In the genomic region with DNA sequence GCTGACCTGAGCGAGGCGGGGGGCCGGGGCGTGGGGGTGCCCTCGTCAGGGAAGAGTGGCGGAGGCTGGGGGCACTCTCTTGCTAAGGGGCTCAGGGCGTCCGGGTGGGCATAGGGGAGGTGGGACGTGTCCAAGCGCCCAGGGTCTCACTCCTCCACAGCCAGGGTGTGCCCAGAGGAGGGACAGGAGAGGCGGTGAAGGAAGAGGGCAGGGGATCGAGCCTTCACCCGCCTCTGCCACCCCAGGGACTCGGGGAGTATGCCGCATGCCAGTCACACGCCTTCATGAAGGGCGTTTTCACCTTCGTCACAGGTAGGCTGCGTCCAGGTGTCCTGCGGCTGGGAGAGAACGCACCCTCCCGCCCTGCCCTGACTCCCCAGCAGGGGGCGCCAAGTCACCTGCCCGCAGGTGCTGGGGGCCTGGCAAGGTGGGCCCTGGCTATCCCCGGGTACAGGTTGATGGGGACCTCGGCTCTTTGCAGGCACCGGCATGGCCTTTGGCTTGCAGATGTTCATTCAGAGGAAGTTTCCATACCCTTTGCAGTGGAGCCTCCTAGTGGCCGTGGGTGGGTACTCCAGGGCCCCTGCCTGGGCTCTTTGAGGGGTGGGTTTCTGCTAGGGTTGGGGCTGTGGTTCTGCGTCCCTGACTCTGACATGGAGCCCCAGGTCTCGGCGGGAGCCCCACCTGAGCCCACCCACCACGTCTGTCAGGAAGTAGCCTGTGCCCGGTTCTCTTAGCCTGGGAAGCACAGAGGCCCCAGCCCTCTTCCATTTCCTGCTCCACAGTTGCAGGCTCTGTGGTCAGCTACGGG, we compare ENCODE assay signal across 1 cellular context.
TF ChIP-seq lines count a peak whose summit lies in the region.

No MANE protein-coding gene starts in this region.

TF ChIP-seq in HepG2, 621 proteins besides CTCF, POLR2A, EP300 and RAD21 (continued from another document and continues in another):
- TF ChIP-seq, protein P1, sequence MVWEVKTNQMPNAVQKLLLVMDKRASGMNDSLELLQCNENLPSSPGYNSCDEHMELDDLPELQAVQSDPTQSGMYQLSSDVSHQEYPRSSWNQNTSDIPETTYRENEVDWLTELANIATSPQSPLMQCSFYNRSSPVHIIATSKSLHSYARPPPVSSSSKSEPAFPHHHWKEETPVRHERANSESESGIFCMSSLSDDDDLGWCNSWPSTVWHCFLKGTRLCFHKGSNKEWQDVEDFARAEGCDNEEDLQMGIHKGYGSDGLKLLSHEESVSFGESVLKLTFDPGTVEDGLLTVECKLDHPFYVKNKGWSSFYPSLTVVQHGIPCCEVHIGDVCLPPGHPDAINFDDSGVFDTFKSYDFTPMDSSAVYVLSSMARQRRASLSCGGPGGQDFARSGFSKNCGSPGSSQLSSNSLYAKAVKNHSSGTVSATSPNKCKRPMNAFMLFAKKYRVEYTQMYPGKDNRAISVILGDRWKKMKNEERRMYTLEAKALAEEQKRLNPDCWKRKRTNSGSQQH (CRISPR knock-in tag; IDR thresholded peaks at IDR 0.05; ENCODE audit: low read depth) = no peak; the same call in 1 of the 2 replicates
- TF ChIP-seq ZNF577 (CRISPR knock-in tag; IDR thresholded peaks at IDR 0.05; ENCODE audit: borderline replicate concordance, low read depth) = no peak
- no peak for TF ChIP-seq ZNF720 (CRISPR knock-in tag; IDR thresholded peaks at IDR 0.05)
- TF ChIP-seq NR1H2 (CRISPR knock-in tag; IDR thresholded peaks at IDR 0.05; ENCODE audit: borderline replicate concordance, low read depth) = no peak
- no peak for TF ChIP-seq JDP2 (CRISPR knock-in tag; IDR thresholded peaks at IDR 0.05; ENCODE audit: borderline replicate concordance)
- no peak for TF ChIP-seq ZFP36L2 (CRISPR knock-in tag; IDR thresholded peaks at IDR 0.05)
- TF ChIP-seq TP53 (CRISPR knock-in tag; conservative IDR thresholded peaks at IDR 0.05) = 0 out of 2 replicates have a peak, but pooled peaks have one; percentile 59
- peak; percentile 51; the same call in 1 of the 2 replicates for TF ChIP-seq PITX1 (CRISPR knock-in tag; IDR thresholded peaks at IDR 0.05)
- no peak for TF ChIP-seq ZNF263 (CRISPR knock-in tag; IDR thresholded peaks at IDR 0.05)
- TF ChIP-seq ZNF34 (CRISPR knock-in tag; IDR thresholded peaks at IDR 0.05; ENCODE audit: borderline replicate concordance) = no peak
- peak; percentile 68; the same call in 1 of the 2 replicates for TF ChIP-seq ZBTB44 (CRISPR knock-in tag; IDR thresholded peaks at IDR 0.05)
- no peak for TF ChIP-seq ZNF549 (CRISPR knock-in tag; IDR thresholded peaks at IDR 0.05)
- TF ChIP-seq SIN3B (IDR thresholded peaks at IDR 0.05; ENCODE audit: low read length) = no peak
- no peak for TF ChIP-seq LCORL (IDR thresholded peaks at IDR 0.05)
- TF ChIP-seq LCORL (CRISPR knock-in tag; IDR thresholded peaks at IDR 0.05) = peak; percentile 60
- peak; percentile 81; the same call in 1 of the 2 replicates for TF ChIP-seq ZNF280D (CRISPR knock-in tag; IDR thresholded peaks at IDR 0.05)
- no peak for TF ChIP-seq SMC3 (IDR thresholded peaks at IDR 0.05; ENCODE audit: low read length)
- TF ChIP-seq MZF1 (CRISPR knock-in tag; IDR thresholded peaks at IDR 0.05; ENCODE audit: borderline replicate concordance) = 0 out of 2 replicates have a peak, but pooled peaks have one; percentile 19
- TF ChIP-seq ZNF441 (CRISPR knock-in tag; IDR thresholded peaks at IDR 0.05; ENCODE audit: borderline replicate concordance) = 0 out of 2 replicates have a peak, but pooled peaks have one; percentile 12
- 0 out of 2 replicates have a peak, but pooled peaks have one; percentile 0 for TF ChIP-seq ZNF33B (CRISPR knock-in tag; IDR thresholded peaks at IDR 0.05)
- no peak for TF ChIP-seq ZMAT5 (CRISPR knock-in tag; IDR thresholded peaks at IDR 0.05; ENCODE audit: borderline replicate concordance, low read depth)
- no peak for TF ChIP-seq ZNF329 (CRISPR knock-in tag; IDR thresholded peaks at IDR 0.05; ENCODE audit: low read depth)
- TF ChIP-seq HIVEP1 (CRISPR knock-in tag; IDR thresholded peaks at IDR 0.05) = peak; percentile 58; the same call in 1 of the 2 replicates
- peak; percentile 91 for TF ChIP-seq HNRNPL (IDR thresholded peaks at IDR 0.05; ENCODE audit: low read depth, low read length)
- TF ChIP-seq SMAD3 (CRISPR knock-in tag; IDR thresholded peaks at IDR 0.05) = no peak
- TF ChIP-seq ZSCAN22 (CRISPR knock-in tag; IDR thresholded peaks at IDR 0.05) = no peak
- TF ChIP-seq NR3C1 (CRISPR knock-in tag; IDR thresholded peaks at IDR 0.05) = no peak; the same call in 1 of the 2 replicates
- TF ChIP-seq FLYWCH1 (CRISPR knock-in tag; IDR thresholded peaks at IDR 0.05) = no peak
- TF ChIP-seq ARHGAP35 (CRISPR knock-in tag; IDR thresholded peaks at IDR 0.05; ENCODE audit: borderline replicate concordance) = no peak
- 0 out of 2 replicates have a peak, but pooled peaks have one; percentile 19 for TF ChIP-seq ZNF709 (CRISPR knock-in tag; IDR thresholded peaks at IDR 0.05)
- peak; percentile 2; the same call in 1 of the 2 replicates for TF ChIP-seq THAP11 (CRISPR knock-in tag; IDR thresholded peaks at IDR 0.05)
- TF ChIP-seq POLR2G (IDR thresholded peaks at IDR 0.05; ENCODE audit: low read depth, low read length) = peak; percentile 23; the same call in 1 of the 2 replicates
- TF ChIP-seq HDAC1 (CRISPR knock-in tag; IDR thresholded peaks at IDR 0.05) = peak; percentile 6; the same call in 1 of the 2 replicates
- TF ChIP-seq, protein P2, sequence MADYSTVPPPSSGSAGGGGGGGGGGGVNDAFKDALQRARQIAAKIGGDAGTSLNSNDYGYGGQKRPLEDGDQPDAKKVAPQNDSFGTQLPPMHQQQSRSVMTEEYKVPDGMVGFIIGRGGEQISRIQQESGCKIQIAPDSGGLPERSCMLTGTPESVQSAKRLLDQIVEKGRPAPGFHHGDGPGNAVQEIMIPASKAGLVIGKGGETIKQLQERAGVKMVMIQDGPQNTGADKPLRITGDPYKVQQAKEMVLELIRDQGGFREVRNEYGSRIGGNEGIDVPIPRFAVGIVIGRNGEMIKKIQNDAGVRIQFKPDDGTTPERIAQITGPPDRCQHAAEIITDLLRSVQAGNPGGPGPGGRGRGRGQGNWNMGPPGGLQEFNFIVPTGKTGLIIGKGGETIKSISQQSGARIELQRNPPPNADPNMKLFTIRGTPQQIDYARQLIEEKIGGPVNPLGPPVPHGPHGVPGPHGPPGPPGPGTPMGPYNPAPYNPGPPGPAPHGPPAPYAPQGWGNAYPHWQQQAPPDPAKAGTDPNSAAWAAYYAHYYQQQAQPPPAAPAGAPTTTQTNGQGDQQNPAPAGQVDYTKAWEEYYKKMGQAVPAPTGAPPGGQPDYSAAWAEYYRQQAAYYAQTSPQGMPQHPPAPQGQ (CRISPR knock-in tag; IDR thresholded peaks at IDR 0.05; ENCODE audit: borderline replicate concordance) = no peak
- TF ChIP-seq DR1 (CRISPR knock-in tag; IDR thresholded peaks at IDR 0.05) = no peak
- peak; percentile 87 for TF ChIP-seq ZNF724P (CRISPR knock-in tag; IDR thresholded peaks at IDR 0.05; ENCODE audit: borderline replicate concordance)
- TF ChIP-seq, protein P3, sequence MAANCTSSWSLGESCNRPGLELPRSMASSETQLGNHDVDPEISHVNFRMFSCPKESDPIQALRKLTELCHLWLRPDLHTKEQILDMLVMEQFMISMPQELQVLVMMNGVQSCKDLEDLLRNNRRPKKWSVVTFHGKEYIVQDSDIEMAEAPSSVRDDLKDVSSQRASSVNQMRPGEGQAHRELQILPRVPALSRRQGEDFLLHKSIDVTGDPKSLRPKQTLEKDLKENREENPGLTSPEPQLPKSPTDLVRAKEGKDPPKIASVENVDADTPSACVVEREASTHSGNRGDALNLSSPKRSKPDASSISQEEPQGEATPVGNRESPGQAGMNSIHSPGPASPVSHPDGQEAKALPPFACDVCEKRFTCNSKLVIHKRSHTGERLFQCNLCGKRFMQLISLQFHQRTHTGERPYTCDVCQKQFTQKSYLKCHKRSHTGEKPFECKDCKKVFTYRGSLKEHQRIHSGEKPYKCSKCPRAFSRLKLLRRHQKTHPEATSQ (CRISPR knock-in tag; IDR thresholded peaks at IDR 0.05; ENCODE audit: borderline replicate concordance) = no peak
- no peak for TF ChIP-seq ZNF761 (CRISPR knock-in tag; conservative IDR thresholded peaks at IDR 0.05)
- TF ChIP-seq ZNF691 (CRISPR knock-in tag; IDR thresholded peaks at IDR 0.05; ENCODE audit: borderline replicate concordance, low read depth) = 0 out of 2 replicates have a peak, but pooled peaks have one; percentile 20
- no peak for TF ChIP-seq FOXJ3 (CRISPR knock-in tag; IDR thresholded peaks at IDR 0.05; ENCODE audit: borderline replicate concordance)
- TF ChIP-seq ZNF382 (CRISPR knock-in tag; IDR thresholded peaks at IDR 0.05; ENCODE audit: borderline replicate concordance) = no peak
- no peak for TF ChIP-seq FOSL1 (CRISPR knock-in tag; IDR thresholded peaks at IDR 0.05; ENCODE audit: borderline replicate concordance)
- peak; percentile 66; the same call in 1 of the 2 replicates for TF ChIP-seq FOXC1 (CRISPR knock-in tag; IDR thresholded peaks at IDR 0.05; ENCODE audit: borderline replicate concordance)
- TF ChIP-seq GPN1 (CRISPR knock-in tag; IDR thresholded peaks at IDR 0.05; ENCODE audit: borderline replicate concordance) = no peak; the same call in 1 of the 2 replicates
- TF ChIP-seq TRAFD1 (CRISPR knock-in tag; IDR thresholded peaks at IDR 0.05; ENCODE audit: borderline replicate concordance) = 0 out of 2 replicates have a peak, but pooled peaks have one; percentile 38
- TF ChIP-seq, protein P4, sequence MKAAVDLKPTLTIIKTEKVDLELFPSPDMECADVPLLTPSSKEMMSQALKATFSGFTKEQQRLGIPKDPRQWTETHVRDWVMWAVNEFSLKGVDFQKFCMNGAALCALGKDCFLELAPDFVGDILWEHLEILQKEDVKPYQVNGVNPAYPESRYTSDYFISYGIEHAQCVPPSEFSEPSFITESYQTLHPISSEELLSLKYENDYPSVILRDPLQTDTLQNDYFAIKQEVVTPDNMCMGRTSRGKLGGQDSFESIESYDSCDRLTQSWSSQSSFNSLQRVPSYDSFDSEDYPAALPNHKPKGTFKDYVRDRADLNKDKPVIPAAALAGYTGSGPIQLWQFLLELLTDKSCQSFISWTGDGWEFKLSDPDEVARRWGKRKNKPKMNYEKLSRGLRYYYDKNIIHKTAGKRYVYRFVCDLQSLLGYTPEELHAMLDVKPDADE (CRISPR knock-in tag; IDR thresholded peaks at IDR 0.05) = no peak
- TF ChIP-seq ZNF530 (CRISPR knock-in tag; IDR thresholded peaks at IDR 0.05; ENCODE audit: low read depth) = no peak
